ENCODE assay signal across 31 cellular contexts in genomic region chr3:65288781-65289180, GRCh38.
"Had no signal": no experiment of that assay in that cellular context is flagged by ENCODE, and none has a peak within 500 bp of the region (broad histone marks: within the 10 kb centered on the region; RNA-seq: fewer than 3 reads in every experiment).

No MANE protein-coding gene starts in this region.

- H3K4me1 ChIP-seq: esophagus muscularis mucosa, foreskin keratinocyte, gastrocnemius medialis, heart left ventricle had no signal

- FAIRE-seq: astrocyte, colon had no signal

- H3K36me3 ChIP-seq: brain microvascular endothelial cell, esophagus muscularis mucosa, gastrocnemius medialis, heart left ventricle had no signal

- H3K27ac ChIP-seq: brain microvascular endothelial cell, esophagus muscularis mucosa, foreskin keratinocyte, gastrocnemius medialis, heart left ventricle, VCaP had no signal

- DNase-seq: activated CD4-positive, alpha-beta memory T cell treated with anti-CD3 and anti-CD28 coated beads, Interleukin-2, amount 10 ng/mL, durations not matched to agents 7 days and 5 days; activated CD4-positive, alpha-beta T cell treated with anti-CD3 and anti-CD28 coated beads for 1 hour; activated CD4-positive, alpha-beta T cell treated with anti-CD3 and anti-CD28 coated beads for 4 hours; activated CD4-positive, alpha-beta T cell treated with anti-CD3 and anti-CD28 coated beads, Interleukin-2, amount 10 ng/mL, durations not matched to agents 7 days and 5 days; activated CD4-positive, alpha-beta T cell treated with anti-CD3 and anti-CD28 coated beads, Interleukin-2, amount 50 U/mL, for 4 hours; activated CD8-positive, alpha-beta memory T cell treated with anti-CD3 and anti-CD28 coated beads, Interleukin-2, amount 50 U/mL, for 48 hours; activated effector memory CD4-positive, alpha-beta T cell treated with Interleukin-2 at 50 U/mL for 16 hours; activated gamma-delta T cell treated with Interleukin-2 at 50 U/mL for 16 hours; activated naive CD4-positive, alpha-beta T cell treated with anti-CD3 and anti-CD28 coated beads, Interleukin-2, amount 50 U/mL, for 16 hours; activated naive CD4-positive, alpha-beta T cell treated with Interleukin-2 at 50 U/mL for 16 hours; activated T-cell treated with anti-CD3 and anti-CD28 coated beads, Interleukin-2, amount 50 U/mL, for 4 hours; amniotic stem cell; anterior cingulate cortex; brain microvascular endothelial cell; caudate nucleus; cortex of kidney; dermis blood vessel endothelial cell; effector CD4-positive, alpha-beta T cell; effector memory CD8-positive, alpha-beta T cell; erythroblast; gastrocnemius medialis; glutamatergic neuron; heart left ventricle; T-helper 17 cell had no signal

- H3K27me3 ChIP-seq: brain microvascular endothelial cell, esophagus muscularis mucosa, gastrocnemius medialis had no signal

- H3K4me3 ChIP-seq: esophagus muscularis mucosa, gastrocnemius medialis, heart left ventricle had no signal

- ATAC-seq: activated T-cell treated with anti-CD3 and anti-CD28 coated beads, Interleukin-2, amount 50 U/mL, for 4 hours; activated T-helper 17 cell treated with anti-CD3 and anti-CD28 coated beads, Interleukin-2, amount 50 U/mL, for 72 hours; effector memory CD8-positive, alpha-beta T cell; foreskin keratinocyte; gastrocnemius medialis; heart left ventricle; T-helper 17 cell; WTC11 had no signal

- H3K9me3 ChIP-seq: esophagus muscularis mucosa, gastrocnemius medialis, heart left ventricle had no signal
